14 cellular contexts compared by ENCODE assay signal in genomic region chr17:19270347-19270950, GRCh38. TPM values are rescaled to one million over a fixed set of nuclear protein-coding genes. Genes with fewer than 3 reads are reported as not detected.
DNase-seq lines count a peak whose midpoint lies in the region; ATAC-seq and TF ChIP-seq lines count a peak whose summit lies in the region.
"Had no signal": no experiment of that assay in that cellular context is flagged by ENCODE, and none has a peak within 500 bp of the region (broad histone marks: within the 10 kb centered on the region; RNA-seq: fewer than 3 reads in every experiment).

No MANE protein-coding gene starts in this region.

- no peak overlapping the region for H3K27ac Mint-ChIP-seq in effector memory CD8-positive, alpha-beta T cell
- no peak overlapping the region for H3K27ac Mint-ChIP-seq in activated T-helper 1 cell treated with anti-CD3 and anti-CD28 coated beads, Interleukin-12 subunit alpha, Interleukin-12 subunit beta, Interleukin-2, Interleukin-4 antibody, amounts not matched to agents 30 ng/mL and 10 ng/mL and 1 ng/mL, durations not matched to agents 14 hours and 24 hours and 36 hours

- no peaks in the 10 kb centered on the region for H3K9me3 Mint-ChIP-seq in effector memory CD8-positive, alpha-beta T cell
- no peaks in the 10 kb centered on the region for H3K9me3 Mint-ChIP-seq in activated T-helper 1 cell treated with anti-CD3 and anti-CD28 coated beads, Interleukin-12 subunit alpha, Interleukin-12 subunit beta, Interleukin-2, Interleukin-4 antibody, amounts not matched to agents 30 ng/mL and 10 ng/mL and 1 ng/mL, durations not matched to agents 14 hours and 24 hours and 36 hours

- H3K4me3 ChIP-seq in colonic mucosa (no peak overlapping the region), lower lobe of right lung (no peak overlapping the region), upper lobe of right lung (no peak overlapping the region)

- ATAC-seq in lower lobe of right lung (peak; percentile 34 to 35), upper lobe of right lung (peak; percentile 51), HG03135 (IDR thresholded peaks at IDR 0.05; ENCODE audit: unreplicated experiment) (no peak)
- no peak for ATAC-seq in effector memory CD8-positive, alpha-beta T cell (replicated peaks)

- H3K9me3 ChIP-seq in colonic mucosa (no peaks in the 10 kb centered on the region), lower lobe of right lung (no peaks in the 10 kb centered on the region), upper lobe of right lung (no peaks in the 10 kb centered on the region)

- peak overlapping the region; percentile 4 for H3K27ac ChIP-seq in colonic mucosa
- peak overlapping the region; percentile 29 for H3K27ac ChIP-seq in lower lobe of right lung
- H3K27ac ChIP-seq in upper lobe of right lung: peak overlapping the region; percentile 1

- TF ChIP-seq CTCF in colonic mucosa (IDR thresholded peaks at IDR 0.05) (no peak), lower lobe of right lung (IDR thresholded peaks at IDR 0.05) (no peak), upper lobe of right lung (IDR thresholded peaks at IDR 0.05) (peak; percentile 24)

- DNase-seq in NCI-H748 (lab: John Stamatoyannopoulos, UW; ENCODE audit: unreplicated experiment): peak; percentile 34
- no peak for DNase-seq in NCI-H748 treated with DMSO at 0.1 percent for 48 hours (lab: John Stamatoyannopoulos, UW)
- DNase-seq in colonic mucosa: no peak
- no peak for DNase-seq in lower lobe of right lung
- no peak for DNase-seq in upper lobe of right lung
- DNase-seq in effector memory CD8-positive, alpha-beta T cell: no peak
- DNase-seq in activated T-helper 1 cell treated with anti-CD3 and anti-CD28 coated beads, Interleukin-12 subunit alpha, Interleukin-12 subunit beta, Interleukin-2, Interleukin-4 antibody, amounts not matched to agents 30 ng/mL and 10 ng/mL and 1 ng/mL, durations not matched to agents 14 hours and 24 hours and 36 hours (ENCODE audit: low spot score): no peak
- DNase-seq: ACHN, activated gamma-delta T cell, EL, H7, NCI-H524 treated with DMSO at 0.1 percent for 48 hours, SW 1271 had no signal

- H3K36me3 ChIP-seq in colonic mucosa (no peaks in the 10 kb centered on the region), lower lobe of right lung (peaks cover 8% of the 10 kb centered on the region), upper lobe of right lung (no peaks in the 10 kb centered on the region)

- no peaks in the 10 kb centered on the region for H3K36me3 Mint-ChIP-seq in effector memory CD8-positive, alpha-beta T cell (ENCODE audit: insufficient read depth)
- H3K36me3 Mint-ChIP-seq in activated T-helper 1 cell treated with anti-CD3 and anti-CD28 coated beads, Interleukin-12 subunit alpha, Interleukin-12 subunit beta, Interleukin-2, Interleukin-4 antibody, amounts not matched to agents 30 ng/mL and 10 ng/mL and 1 ng/mL, durations not matched to agents 14 hours and 24 hours and 36 hours (ENCODE audit: low read depth): no peaks in the 10 kb centered on the region

- H3K27me3 Mint-ChIP-seq in effector memory CD8-positive, alpha-beta T cell: peaks cover 0 to 10% of the 10 kb centered on the region in 2 donors
- peaks cover 16% of the 10 kb centered on the region for H3K27me3 Mint-ChIP-seq in activated T-helper 1 cell treated with anti-CD3 and anti-CD28 coated beads, Interleukin-12 subunit alpha, Interleukin-12 subunit beta, Interleukin-2, Interleukin-4 antibody, amounts not matched to agents 30 ng/mL and 10 ng/mL and 1 ng/mL, durations not matched to agents 14 hours and 24 hours and 36 hours (ENCODE audit: insufficient read depth)

- H3K4me1 ChIP-seq in colonic mucosa (peaks cover 18% of the 10 kb centered on the region), lower lobe of right lung (peaks cover 62% of the 10 kb centered on the region), upper lobe of right lung (peaks cover 58% of the 10 kb centered on the region)

- H3K4me3 Mint-ChIP-seq in effector memory CD8-positive, alpha-beta T cell: no peak overlapping the region
- H3K4me3 Mint-ChIP-seq in activated T-helper 1 cell treated with anti-CD3 and anti-CD28 coated beads, Interleukin-12 subunit alpha, Interleukin-12 subunit beta, Interleukin-2, Interleukin-4 antibody, amounts not matched to agents 30 ng/mL and 10 ng/mL and 1 ng/mL, durations not matched to agents 14 hours and 24 hours and 36 hours: no peak overlapping the region

- peaks cover 0 to 2% of the 10 kb centered on the region in 2 donors for H3K4me1 Mint-ChIP-seq in effector memory CD8-positive, alpha-beta T cell (ENCODE audit: low read depth in 2 of 2)
- peaks cover 7% of the 10 kb centered on the region for H3K4me1 Mint-ChIP-seq in activated T-helper 1 cell treated with anti-CD3 and anti-CD28 coated beads, Interleukin-12 subunit alpha, Interleukin-12 subunit beta, Interleukin-2, Interleukin-4 antibody, amounts not matched to agents 30 ng/mL and 10 ng/mL and 1 ng/mL, durations not matched to agents 14 hours and 24 hours and 36 hours (ENCODE audit: low read depth)

- intact Hi-C loops in colonic mucosa (cut with DNase I): no loop called here
- intact Hi-C loops in lower lobe of right lung (cut with DNase I): no loop called here
- intact Hi-C loops in upper lobe of right lung (cut with DNase I): no loop called here
- intact Hi-C loops in activated T-helper 1 cell treated with anti-CD3 and anti-CD28 coated beads, Interleukin-12 subunit alpha, Interleukin-12 subunit beta, Interleukin-2, Interleukin-4 antibody, amounts not matched to agents 30 ng/mL and 10 ng/mL and 1 ng/mL, durations not matched to agents 14 hours and 24 hours and 36 hours (cut with micrococcal nuclease): no loop called here

- H3K9ac ChIP-seq in colonic mucosa (ENCODE audit: low read depth in 2 of 2, low read length in 2 of 2): peak overlapping the region in 1 of 2 donors; percentile 21

- H3K27me3 ChIP-seq in colonic mucosa (no peaks in the 10 kb centered on the region), lower lobe of right lung (ENCODE audit: low read depth) (no peaks in the 10 kb centered on the region), upper lobe of right lung (no peaks in the 10 kb centered on the region)

RNA-seq across cellular contexts. Expression of gene EPN2, which starts 33.3 kb away (rescaled TPM):
- 10 to 100 TPM; 34.7 to 36.3 TPM for total RNA-seq in colonic mucosa
- total RNA-seq in lower lobe of right lung: 66.2 TPM
- total RNA-seq in upper lobe of right lung: 54.5 TPM
- total RNA-seq in activated T-helper 1 cell treated with anti-CD3 and anti-CD28 coated beads, Interleukin-12 subunit alpha, Interleukin-12 subunit beta, Interleukin-2, Interleukin-4 antibody, amounts not matched to agents 30 ng/mL and 10 ng/mL and 1 ng/mL, durations not matched to agents 14 hours and 24 hours and 36 hours: 7.0 and 9.3 TPM in 2 replicates

Comparison
In these comparisons a context has a peak if more than half of its experiments do, and no peak if none do; other contexts are left out.
1. ATAC-seq: peak in lower lobe of right lung (2 of 2) and upper lobe of right lung (single experiment); none in effector memory CD8-positive, alpha-beta T cell (single experiment) and HG03135 (single experiment).
2. Peak in every context shown above with its lines, with median percentiles within 50 percentile points of each other: H3K27ac ChIP-seq.